8 cellular contexts compared by ENCODE assay signal in the genomic region with DNA sequence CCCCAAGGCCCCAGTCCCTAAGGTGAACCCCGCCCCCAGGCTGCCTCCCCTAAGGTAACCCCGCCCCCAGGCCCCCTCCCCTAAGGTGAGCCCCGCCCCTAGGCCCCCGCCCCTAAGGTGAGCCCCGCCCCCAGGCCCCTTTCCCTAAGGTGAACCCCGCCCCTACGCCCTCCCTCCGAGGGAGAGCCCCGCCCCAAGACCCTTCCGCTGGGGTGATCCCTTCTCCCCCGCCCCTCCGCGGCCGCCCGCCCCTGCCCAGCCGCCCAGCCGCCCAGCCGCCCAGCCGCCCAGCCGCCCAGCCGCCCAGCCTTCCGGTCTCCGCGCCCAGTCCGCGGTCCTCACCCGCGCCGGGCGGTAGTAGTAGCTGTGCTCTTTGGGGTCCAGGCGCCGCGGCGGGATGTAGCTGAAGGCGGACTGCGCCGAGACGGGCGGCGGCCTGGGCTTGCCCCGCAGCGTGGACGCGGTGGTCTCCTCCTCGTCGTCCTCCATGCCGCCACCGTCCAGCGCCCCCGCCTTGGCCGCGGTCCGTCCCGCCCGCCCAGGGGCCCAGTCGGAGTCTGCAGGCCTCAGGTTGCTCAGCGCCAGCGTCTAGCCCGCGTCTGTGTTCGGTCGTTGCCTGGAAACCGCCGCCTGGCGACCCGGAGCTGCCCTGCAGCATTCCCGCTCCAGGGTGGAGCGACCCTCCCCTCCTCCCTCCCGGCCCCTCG. TPM values are rescaled to one million over a fixed set of nuclear protein-coding genes. Genes with fewer than 3 reads are reported as not detected.
DNase-seq lines count a peak whose midpoint lies in the region; ATAC-seq and TF ChIP-seq lines count a peak whose summit lies in the region.

A gene with protein sequence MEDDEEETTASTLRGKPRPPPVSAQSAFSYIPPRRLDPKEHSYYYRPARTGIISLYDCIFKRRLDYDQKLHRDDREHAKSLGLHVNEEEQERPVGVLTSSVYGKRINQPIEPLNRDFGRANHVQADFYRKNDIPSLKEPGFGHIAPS (minus strand): TSS at position 601 of the 707 bp plus-strand sequence. CDS start 112 bp downstream, at position 489.

- in situ Hi-C loops in SK-MEL-5 (cut with HindIII; ENCODE audit: low pct_unique_long_range_greater_than_20kb, low sequenced_read_pairs), result no loop called here

- H3K27me3 ChIP-seq in ectodermal cell (ENCODE audit: control insufficient read depth, insufficient read depth, low read length, poor library complexity, severe bottlenecking), result peaks cover 20% of the 10 kb centered on the region
- peaks cover under 1% of the 10 kb centered on the region for H3K27me3 ChIP-seq in lung (ENCODE audit: control insufficient read depth, insufficient read depth)
- H3K27me3 ChIP-seq in tibial artery, result peaks cover 0 to 23% of the 10 kb centered on the region in 2 donors

- H3K9me3 ChIP-seq in ectodermal cell (ENCODE audit: control insufficient read depth, low read length) (no peaks in the 10 kb centered on the region), lung (ENCODE audit: control insufficient read depth in 2 of 2, insufficient read depth in 1 of 2, low read length in 1 of 2) (peaks cover 0 to 2% of the 10 kb centered on the region in 2 donors), tibial artery (no peaks in the 10 kb centered on the region)

- H3K27ac ChIP-seq in ectodermal cell (ENCODE audit: insufficient read depth, low read depth, low read length, poor library complexity, severe bottlenecking) (peak within 1 kb of the TSS; percentile 79), lung (ENCODE audit: low read depth in 1 of 2, low read length in 1 of 2) (peak within 1 kb of the TSS in 1 of 2 donors; percentile 5), tibial artery (no peak within 1 kb of the TSS)

- H3K4me1 ChIP-seq in ectodermal cell (ENCODE audit: control insufficient read depth, insufficient read depth, low read length), result no peaks in the 10 kb centered on the region
- H3K4me1 ChIP-seq in lung (ENCODE audit: control insufficient read depth in 2 of 2, insufficient read depth in 2 of 2, low read length in 2 of 2), result peaks cover 0 to 20% of the 10 kb centered on the region in 2 donors
- peaks cover 0 to 25% (median 17%) of the 10 kb centered on the region in 4 donors for H3K4me1 ChIP-seq in tibial artery

- no peak for TF ChIP-seq CTCF in lung (IDR thresholded peaks at IDR 0.05; ENCODE audit: control extremely low read depth, extremely low read depth)
- TF ChIP-seq CTCF in tibial artery (IDR thresholded peaks at IDR 0.05), result peak in 1 of 2 experiments; percentile 22

- intact Hi-C loops in tibial artery (cut with DNase I; ENCODE audit: low total_unique reads), result no loop called here

- WGBS in ectodermal cell, 2 experiments, result 0% methylated on average over 63 to 68 of the region's 70 CpGs
- WGBS in lung, 2 donors, result 1 to 2% methylated on average over 46 to 70 of the region's 70 CpGs

- ATAC-seq in lung (ENCODE audit: insufficient read depth, low FRiP score), result peak; percentile 78
- no peak for ATAC-seq in GM19397 (IDR thresholded peaks at IDR 0.05; ENCODE audit: unreplicated experiment)

- DNase-seq in activated T-cell treated with anti-CD3 and anti-CD28 coated beads for 1 hour (ENCODE audit: low read depth), result peak; percentile 22
- DNase-seq in activated T-cell treated with anti-CD3 and anti-CD28 coated beads for 4 hours, result no peak
- peak; percentile 36 for DNase-seq in SK-MEL-5 (ENCODE audit: low read depth, low spot score)
- no peak for DNase-seq in lung (ENCODE audit: low spot score)
- no peak for DNase-seq in tibial artery
- no peak for DNase-seq in GF-D8 (lab: John Stamatoyannopoulos, UW)

- peak within 1 kb of the TSS; percentile 64 for H3K4me3 ChIP-seq in ectodermal cell (ENCODE audit: insufficient read depth, low read depth, low read length)
- H3K4me3 ChIP-seq in lung, result peak within 1 kb of the TSS; percentile 64
- peak within 1 kb of the TSS; percentile 44 to 54 for H3K4me3 ChIP-seq in tibial artery

- H3K36me3 ChIP-seq in ectodermal cell (ENCODE audit: control insufficient read depth, insufficient read depth, low read length), result no peaks in the 10 kb centered on the region
- no peaks in the 10 kb centered on the region for H3K36me3 ChIP-seq in lung (ENCODE audit: control insufficient read depth in 2 of 2, insufficient read depth in 2 of 2, low read length in 2 of 2)
- H3K36me3 ChIP-seq in tibial artery, result no peaks in the 10 kb centered on the region

RNA-seq across cellular contexts. Expression of the gene that starts here (rescaled TPM):
- 0.16 TPM in 1 of 2 replicates, not detected in the other for total RNA-seq in SK-MEL-5 (2014; rRNA removed; shearing (Covaris generic))
- polyA plus RNA-seq in SK-MEL-5 (2015; cell fraction: cytosol; rRNA removed), result not detected in 2 replicates
- polyA plus RNA-seq in SK-MEL-5 (2015; cell fraction: nucleus; rRNA removed), result not detected in 2 replicates
- polyA plus RNA-seq in ectodermal cell (2013, experiment 1 of 4), result 0.83 TPM
- polyA plus RNA-seq in ectodermal cell (2013, experiment 2 of 4), result 0.62 TPM
- 1.1 TPM for polyA plus RNA-seq in ectodermal cell (2013, experiment 3 of 4)
- polyA plus RNA-seq in ectodermal cell (2013, experiment 4 of 4), result 1.2 TPM
- total RNA-seq in lung, result 10 to 100 TPM; 14.2 to 29.8 TPM
- polyA plus RNA-seq in lung, result 10 to 100 TPM; 13.0 to 17.1 TPM

Comparison
In these comparisons a context has a peak if more than half of its experiments do, and no peak if none do; other contexts are left out.
1. RNA of the gene that starts here (total RNA-seq): 14.2 to 29.8 TPM in lung; 0.16 TPM in SK-MEL-5; every median in the first group is over 10 times any median in the second.
2. Peak in DNase-seq in SK-MEL-5; RNA of the gene not detected or under 1 TPM.
3. Peak in every context shown above with its lines, with median percentiles within 50 percentile points of each other: H3K4me3 ChIP-seq.